In genomic region chrX:113001836-113002235, GRCh38 we compare ENCODE assay signal across 17 cellular contexts.
DNase-seq lines count a peak whose midpoint lies in the region; TF ChIP-seq lines count a peak whose summit lies in the region.
"Had no signal": no experiment of that assay in that cellular context is flagged by ENCODE, and none has a peak within 500 bp of the region (broad histone marks: within the 10 kb centered on the region; RNA-seq: fewer than 3 reads in every experiment).

No MANE protein-coding gene starts in this region.

- DNase-seq in NCI-H82 (lab: John Stamatoyannopoulos, UW) (peak; percentile 4), NCI-H82 treated with DMSO at 0.1 percent for 48 hours (lab: John Stamatoyannopoulos, UW; ENCODE audit: unreplicated experiment) (no peak), endodermal cell (peak; percentile 47), renal cortical epithelial cell (ENCODE audit: low read depth) (peak; percentile 14), RPMI8226 (no peak), NOMO-1 (lab: John Stamatoyannopoulos, UW; ENCODE audit: unreplicated experiment in 2 of 2) (no peak)
- no peak for DNase-seq in activated CD4-positive, alpha-beta T cell treated with anti-CD3 and anti-CD28 coated beads, Interleukin-2, amount 10 ng/mL, durations not matched to agents 24 days and 14 days
- DNase-seq: activated CD4-positive, alpha-beta T cell treated with anti-CD3 and anti-CD28 coated beads for 36 hours; heart right ventricle; MV-4-11; NCI-H1930; posterior cingulate gyrus; stimulated activated CD4-positive, alpha-beta T cell treated with anti-CD3 and anti-CD28 coated beads, Interleukin-2, amount 100 ng/mL, for 24 hours; upper lobe of left lung had no signal

- H3K4me3 Mint-ChIP-seq in endodermal cell = no peak overlapping the region
- no peak overlapping the region for H3K4me3 Mint-ChIP-seq in activated CD4-positive, alpha-beta T cell treated with anti-CD3 and anti-CD28 coated beads, Interleukin-2, amount 10 ng/mL, durations not matched to agents 24 days and 14 days
- H3K4me3 Mint-ChIP-seq: activated CD4-positive, alpha-beta T cell treated with anti-CD3 and anti-CD28 coated beads for 36 hours; stimulated activated naive CD8-positive, alpha-beta T cell treated with anti-CD3 and anti-CD28 coated beads, Interleukin-15, Interleukin-2, amounts not matched to agents 100 ng/mL and 50 ng/mL, for 24 hours had no signal

- H4K20me1 ChIP-seq in OCI-LY3 (ENCODE audit: insufficient read depth, low read length) = no peaks in the 10 kb centered on the region

- H3K27me3 ChIP-seq in OCI-LY3 (ENCODE audit: low read depth, low read length) (no peaks in the 10 kb centered on the region), endodermal cell (ENCODE audit: control insufficient read depth, insufficient read depth, low read length, poor library complexity, severe bottlenecking) (no peaks in the 10 kb centered on the region)
- H3K27me3 ChIP-seq: upper lobe of left lung had no signal

- no peaks in the 10 kb centered on the region for H3K4me1 ChIP-seq in OCI-LY3 (ENCODE audit: low read length)
- peaks cover 4% of the 10 kb centered on the region for H3K4me1 ChIP-seq in endodermal cell (ENCODE audit: control insufficient read depth, insufficient read depth, low read length)
- H3K4me1 ChIP-seq: heart right ventricle, upper lobe of left lung had no signal

- H3K4me2 ChIP-seq in OCI-LY3 (ENCODE audit: low read length) = no peak overlapping the region

- TF ChIP-seq CTCF in OCI-LY3 (IDR thresholded peaks at IDR 0.05; ENCODE audit: low read depth, low read length) (peak; percentile 39), endodermal cell (conservative IDR thresholded peaks at IDR 0.05) (peak; percentile 73)

- H3K36me3 ChIP-seq in OCI-LY3 (replicated peaks; ENCODE audit: low read depth, low read length) = no peaks in the 10 kb centered on the region
- H3K36me3 ChIP-seq in endodermal cell (ENCODE audit: control insufficient read depth, insufficient read depth, low read length) = no peaks in the 10 kb centered on the region
- H3K36me3 ChIP-seq: heart right ventricle, upper lobe of left lung had no signal

- intact Hi-C loops in activated CD4-positive, alpha-beta T cell treated with anti-CD3 and anti-CD28 coated beads, Interleukin-2, amount 10 ng/mL, durations not matched to agents 24 days and 14 days (cut with micrococcal nuclease) = no loop called here

- H3K9me3 Mint-ChIP-seq in endodermal cell = no peaks in the 10 kb centered on the region
- H3K9me3 Mint-ChIP-seq in activated CD4-positive, alpha-beta T cell treated with anti-CD3 and anti-CD28 coated beads, Interleukin-2, amount 10 ng/mL, durations not matched to agents 24 days and 14 days = no peaks in the 10 kb centered on the region
- H3K9me3 Mint-ChIP-seq: stimulated activated naive CD8-positive, alpha-beta T cell treated with anti-CD3 and anti-CD28 coated beads, Interleukin-15, Interleukin-2, amounts not matched to agents 100 ng/mL and 50 ng/mL, for 24 hours had no signal

- H3K27me3 Mint-ChIP-seq in endodermal cell (ENCODE audit: insufficient read depth) = peaks cover 19% of the 10 kb centered on the region
- H3K27me3 Mint-ChIP-seq in activated CD4-positive, alpha-beta T cell treated with anti-CD3 and anti-CD28 coated beads, Interleukin-2, amount 10 ng/mL, durations not matched to agents 24 days and 14 days = no peaks in the 10 kb centered on the region
- H3K27me3 Mint-ChIP-seq: activated CD4-positive, alpha-beta T cell treated with anti-CD3 and anti-CD28 coated beads for 36 hours; stimulated activated naive CD8-positive, alpha-beta T cell treated with anti-CD3 and anti-CD28 coated beads, Interleukin-15, Interleukin-2, amounts not matched to agents 100 ng/mL and 50 ng/mL, for 24 hours had no signal

- 95% methylated on average over 4 of the region's 6 CpGs; no CpG with 5 or more reads in 1 of the 2 experiments for WGBS in endodermal cell (ENCODE audit: insufficient coverage in 1 of 2, insufficient read length in 1 of 2), 2 experiments

- H3K9ac ChIP-seq in OCI-LY3 (ENCODE audit: low read length) (no peak overlapping the region), endodermal cell (ENCODE audit: extremely low read depth, low read length, poor library complexity, severe bottlenecking) (no peak overlapping the region)

- H3K27ac ChIP-seq in OCI-LY3 (ENCODE audit: low read length) (no peak overlapping the region), endodermal cell (ENCODE audit: low read depth, low read length) (no peak overlapping the region)
- H3K27ac ChIP-seq: heart right ventricle, SK-N-MC, upper lobe of left lung had no signal

- H3K4me3 ChIP-seq in OCI-LY3 (ENCODE audit: low read length) (no peak overlapping the region), endodermal cell (ENCODE audit: low read length) (no peak overlapping the region)
- H3K4me3 ChIP-seq: heart right ventricle, SK-N-MC, upper lobe of left lung had no signal

- H3K79me2 ChIP-seq in OCI-LY3 (ENCODE audit: low read length) = no peaks in the 10 kb centered on the region

- no peak overlapping the region for H2AFZ ChIP-seq in OCI-LY3 (ENCODE audit: low read depth, low read length)

- peaks cover 19% of the 10 kb centered on the region for H3K4me1 Mint-ChIP-seq in endodermal cell
- H3K4me1 Mint-ChIP-seq in activated CD4-positive, alpha-beta T cell treated with anti-CD3 and anti-CD28 coated beads, Interleukin-2, amount 10 ng/mL, durations not matched to agents 24 days and 14 days = no peaks in the 10 kb centered on the region
- H3K4me1 Mint-ChIP-seq: activated CD4-positive, alpha-beta T cell treated with anti-CD3 and anti-CD28 coated beads for 36 hours had no signal

- no peak overlapping the region for H3K27ac Mint-ChIP-seq in endodermal cell
- no peak overlapping the region for H3K27ac Mint-ChIP-seq in activated CD4-positive, alpha-beta T cell treated with anti-CD3 and anti-CD28 coated beads, Interleukin-2, amount 10 ng/mL, durations not matched to agents 24 days and 14 days
- H3K27ac Mint-ChIP-seq: activated CD4-positive, alpha-beta T cell treated with anti-CD3 and anti-CD28 coated beads for 36 hours; stimulated activated naive CD8-positive, alpha-beta T cell treated with anti-CD3 and anti-CD28 coated beads, Interleukin-15, Interleukin-2, amounts not matched to agents 100 ng/mL and 50 ng/mL, for 24 hours had no signal

- no peaks in the 10 kb centered on the region for H3K36me3 Mint-ChIP-seq in endodermal cell (ENCODE audit: low read depth)
- no peaks in the 10 kb centered on the region for H3K36me3 Mint-ChIP-seq in activated CD4-positive, alpha-beta T cell treated with anti-CD3 and anti-CD28 coated beads, Interleukin-2, amount 10 ng/mL, durations not matched to agents 24 days and 14 days (ENCODE audit: low read depth)

- H3K9me3 ChIP-seq in OCI-LY3 (ENCODE audit: insufficient read depth, low read length) = no peaks in the 10 kb centered on the region
- no peaks in the 10 kb centered on the region for H3K9me3 ChIP-seq in endodermal cell (ENCODE audit: control insufficient read depth, low read length)
- H3K9me3 ChIP-seq: heart right ventricle, upper lobe of left lung had no signal

Comparison
In these comparisons a context has a peak if more than half of its experiments do, and no peak if none do; other contexts are left out.
1. DNase-seq: peak in NCI-H82 (single experiment), endodermal cell (single experiment) and renal cortical epithelial cell (single experiment); none in NCI-H82 treated with DMSO at 0.1 percent for 48 hours (single experiment), activated CD4-positive, alpha-beta T cell treated with anti-CD3 and anti-CD28 coated beads, Interleukin-2, amount 10 ng/mL, durations not matched to agents 24 days and 14 days (single experiment), RPMI8226 (single experiment) and NOMO-1 (0 of 2).